In genomic region chr15:74065684-74066411, GRCh38 we compare ENCODE assay signal across 8 cellular contexts. TPM values are rescaled to one million over a fixed set of nuclear protein-coding genes. Genes with fewer than 3 reads are reported as not detected.
DNase-seq lines count a peak whose midpoint lies in the region; ATAC-seq and TF ChIP-seq lines count a peak whose summit lies in the region.
"Not testable (repeated sequence)": the region's sequence is repeated elsewhere in the genome, so short reads cannot be mapped to it uniquely, and the experiment has no call there.

No MANE protein-coding gene starts in this region.

- not testable (repeated sequence) for H3K4me3 ChIP-seq in AG10803 (ENCODE audit: low read length); LNCaP clone FGC (ENCODE audit: low read depth, low read length); ascending aorta

- DNase-seq in AG10803 (ENCODE audit: low read depth); LNCaP clone FGC (ENCODE audit: low read depth); omental fat pad (ENCODE audit: low spot score): not testable (repeated sequence)
- peak; percentile 61 to 67 for DNase-seq in activated CD4-positive, alpha-beta T cell treated with anti-CD3 and anti-CD28 coated beads, Interleukin-2, amount 50 U/mL, for 48 hours
- peak in 1 of 2 donors; percentile 66 for DNase-seq in ascending aorta (ENCODE audit: low spot score in 2 of 2)
- DNase-seq in Right ventricle myocardium inferior (ENCODE audit: missing footprints): peak; percentile 68
- DNase-seq in stimulated activated CD8-positive, alpha-beta memory T cell treated with anti-CD3 and anti-CD28 coated beads, Interleukin-12 subunit alpha, Interleukin-12 subunit beta, amount 100 ng/mL, for 1 hour (ENCODE audit: low read depth): peak; percentile 15

- H3K36me3 ChIP-seq in ascending aorta: not testable (repeated sequence)

- ATAC-seq in GM19324 (IDR thresholded peaks at IDR 0.05; ENCODE audit: low FRiP score, unreplicated experiment) (peak; percentile 51), Right ventricle myocardium inferior (peak; percentile 54), omental fat pad (ENCODE audit: low FRiP score) (peak; percentile 32)

- H3K27ac ChIP-seq in ascending aorta: not testable (repeated sequence)

- H3K27me3 ChIP-seq in ascending aorta: not testable (repeated sequence)

- TF ChIP-seq CTCF in AG10803 (conservative IDR thresholded peaks at IDR 0.05; ENCODE audit: low read length) (peak; percentile 23; the same call in 1 of the 2 replicates), LNCaP clone FGC (IDR thresholded peaks at IDR 0.05; ENCODE audit: control insufficient read depth, extremely low read depth, insufficient read depth) (peak; percentile 49), ascending aorta (IDR thresholded peaks at IDR 0.05) (peak; percentile 5 to 62 (median 56))
- TF ChIP-seq CTCF in omental fat pad (IDR thresholded peaks at IDR 0.05): not testable (repeated sequence)

- H3K9me3 ChIP-seq in ascending aorta: not testable (repeated sequence)

- intact Hi-C loops in ascending aorta (cut with DNase I); Right ventricle myocardium inferior (cut with DNase I): not testable (repeated sequence)

- not testable (repeated sequence) for H3K4me1 ChIP-seq in ascending aorta

RNA-seq across cellular contexts. Expression of gene GOLGA6A, which starts 16.5 kb away (rescaled TPM):
- total RNA-seq in ascending aorta (not detected), Right ventricle myocardium inferior (not detected), omental fat pad (not detected)
